Comparison of ENCODE assay signal across 10 cellular contexts in genomic region chr15:92886815-92887214, GRCh38. TPM values are rescaled to one million over a fixed set of nuclear protein-coding genes. Genes with fewer than 3 reads are reported as not detected.
A peak's percentile ranks its signal among the peaks of the same experiment; 100 is the strongest.
DNase-seq lines count a peak whose midpoint lies in the region; ATAC-seq, FAIRE-seq and TF ChIP-seq lines count a peak whose summit lies in the region.
"Had no signal": no experiment of that assay in that cellular context is flagged by ENCODE, and none has a peak within 500 bp of the region (broad histone marks: within the 10 kb centered on the region; RNA-seq: fewer than 3 reads in every experiment).

No MANE protein-coding gene starts in this region.

- ATAC-seq in Right ventricle myocardium superior (ENCODE audit: poor library complexity), result no peak
- no peak for ATAC-seq in HG02759 (IDR thresholded peaks at IDR 0.05; ENCODE audit: unreplicated experiment)

- H3K4ac ChIP-seq in mesendoderm (ENCODE audit: low read depth, low read length), result no peak overlapping the region

- no peak overlapping the region for H4K8ac ChIP-seq in mesendoderm (ENCODE audit: low read depth, low read length)

- H3K36me3 ChIP-seq in left ventricle myocardium inferior (peaks cover 51% of the 10 kb centered on the region), bronchial epithelial cell (ENCODE audit: control insufficient read depth, insufficient read depth, low read length) (no peaks in the 10 kb centered on the region), mucosa of stomach (ENCODE audit: control insufficient read depth, insufficient read depth, low read length) (no peaks in the 10 kb centered on the region), vagina (peaks cover 0 to 20% of the 10 kb centered on the region in 2 donors), mesendoderm (ENCODE audit: control insufficient read depth, insufficient read depth, low read length) (peaks cover 2% of the 10 kb centered on the region)

- 100% methylated on average over 5 of the region's 8 CpGs for WGBS in mesendoderm (ENCODE audit: extremely low coverage, insufficient coverage, low lambda C conversion rate)

- DNase-seq in left ventricle myocardium inferior (no peak), Right ventricle myocardium superior (no peak), bronchial epithelial cell (ENCODE audit: low read depth) (no peak), vagina (ENCODE audit: extremely low spot score in 2 of 2) (no peak), mesendoderm (no peak), DMS53 treated with DMSO at 0.1 percent for 48 hours (lab: John Stamatoyannopoulos, UW; ENCODE audit: unreplicated experiment) (no peak)
- DNase-seq: stimulated activated CD4-positive, alpha-beta T cell treated with anti-CD3 and anti-CD28 coated beads, Interleukin-4, amount 100 ng/mL, for 24 hours had no signal

- peak overlapping the region; percentile 99 for H3K27ac ChIP-seq in left ventricle myocardium inferior (replicated peaks)
- peak overlapping the region; percentile 100 for H3K27ac ChIP-seq in vagina
- no peak overlapping the region for H3K27ac ChIP-seq in mesendoderm (ENCODE audit: low read depth, low read length)

- peaks cover 1% of the 10 kb centered on the region for H3K79me1 ChIP-seq in mesendoderm (ENCODE audit: low read length)

- no peak overlapping the region for H2BK120ac ChIP-seq in mesendoderm (ENCODE audit: low read depth, low read length)

- no peak overlapping the region for H3K4me2 ChIP-seq in mesendoderm (ENCODE audit: low read length)

- H3K9ac ChIP-seq in mucosa of stomach (ENCODE audit: low read length) (peak overlapping the region; percentile 100), mesendoderm (ENCODE audit: low read length) (no peak overlapping the region)

- no peak for TF ChIP-seq POLR2A in vagina (IDR thresholded peaks at IDR 0.05)

- no peak overlapping the region for H3K18ac ChIP-seq in mesendoderm (ENCODE audit: low read length)

- H3K79me2 ChIP-seq in mesendoderm (ENCODE audit: control insufficient read depth, insufficient read depth, low read length), result peaks cover 58% of the 10 kb centered on the region

- H3K4me1 ChIP-seq in left ventricle myocardium inferior (peaks cover 86% of the 10 kb centered on the region), mucosa of stomach (ENCODE audit: control insufficient read depth, insufficient read depth, low read length) (peaks cover 21% of the 10 kb centered on the region), vagina (peaks cover 61% of the 10 kb centered on the region), mesendoderm (ENCODE audit: control insufficient read depth, low read depth, low read length) (peaks cover 2% of the 10 kb centered on the region)

- no peak overlapping the region for H3K56ac ChIP-seq in mesendoderm (ENCODE audit: low read length)

- no peak overlapping the region for H3K23ac ChIP-seq in mesendoderm (ENCODE audit: low read length)

- H2AK5ac ChIP-seq in mesendoderm (ENCODE audit: low read length), result no peak overlapping the region

- intact Hi-C loops in left ventricle myocardium inferior (cut with micrococcal nuclease) (no loop called here), Right ventricle myocardium superior (cut with DNase I) (no loop called here), vagina (cut with DNase I) (no loop called here)

- H4K5ac ChIP-seq in mesendoderm (ENCODE audit: low read length), result no peak overlapping the region

- no peaks in the 10 kb centered on the region for H3K27me3 ChIP-seq in left ventricle myocardium inferior (ENCODE audit: low read depth)
- H3K27me3 ChIP-seq in bronchial epithelial cell (ENCODE audit: control insufficient read depth, insufficient read depth, low read length), result no peaks in the 10 kb centered on the region
- no peaks in the 10 kb centered on the region for H3K27me3 ChIP-seq in mucosa of stomach (ENCODE audit: control insufficient read depth, insufficient read depth, low read length)
- no peaks in the 10 kb centered on the region for H3K27me3 ChIP-seq in vagina
- H3K27me3 ChIP-seq in mesendoderm (ENCODE audit: insufficient read depth, low read length, poor library complexity), result no peaks in the 10 kb centered on the region

- H3K9me3 ChIP-seq in left ventricle myocardium inferior (replicated peaks), result no peaks in the 10 kb centered on the region
- H3K9me3 ChIP-seq in mucosa of stomach (ENCODE audit: control insufficient read depth, low read length), result no peaks in the 10 kb centered on the region
- no peaks in the 10 kb centered on the region for H3K9me3 ChIP-seq in vagina

- no peak overlapping the region for H2BK5ac ChIP-seq in mesendoderm (ENCODE audit: low read length)

- H3K4me3 ChIP-seq in left ventricle myocardium inferior, result peak overlapping the region; percentile 88
- H3K4me3 ChIP-seq in bronchial epithelial cell (ENCODE audit: low read depth, low read length), result peak overlapping the region; percentile 76
- H3K4me3 ChIP-seq in mucosa of stomach (ENCODE audit: low read length), result no peak overlapping the region
- peak overlapping the region in 1 of 2 donors; percentile 80 for H3K4me3 ChIP-seq in vagina
- no peak overlapping the region for H3K4me3 ChIP-seq in mesendoderm (ENCODE audit: low read length)

- no peak overlapping the region for H2BK15ac ChIP-seq in mesendoderm (replicated peaks; ENCODE audit: low read depth)

- TF ChIP-seq CTCF in left ventricle myocardium inferior (IDR thresholded peaks at IDR 0.05; ENCODE audit: borderline replicate concordance) (no peak), bronchial epithelial cell (IDR thresholded peaks at IDR 0.05; ENCODE audit: insufficient read depth, low read length, severe bottlenecking) (no peak), vagina (IDR thresholded peaks at IDR 0.05) (no peak)

- FAIRE-seq in bronchial epithelial cell (lab: Jason Lieb, UNC), result no peak
- FAIRE-seq: TTC549 had no signal

RNA-seq across cellular contexts. Expression of gene CHD2, which starts 13.3 kb away (rescaled TPM):
- total RNA-seq in left ventricle myocardium inferior (41.3 TPM), Right ventricle myocardium superior (43.5 TPM), bronchial epithelial cell (65.6 and 104 TPM in 2 replicates), vagina (100 TPM)
- polyA plus RNA-seq in mesendoderm (2013, experiment 1 of 2), result 46.2 TPM
- polyA plus RNA-seq in mesendoderm (2013, experiment 2 of 2), result 51.0 TPM

Comparison
In these comparisons a context has a peak if more than half of its experiments do, and no peak if none do; other contexts are left out.
1. H3K4me3 ChIP-seq: peak in left ventricle myocardium inferior (single experiment) and bronchial epithelial cell (single experiment); none in mucosa of stomach (single experiment) and mesendoderm (single experiment).